In the genomic region with DNA sequence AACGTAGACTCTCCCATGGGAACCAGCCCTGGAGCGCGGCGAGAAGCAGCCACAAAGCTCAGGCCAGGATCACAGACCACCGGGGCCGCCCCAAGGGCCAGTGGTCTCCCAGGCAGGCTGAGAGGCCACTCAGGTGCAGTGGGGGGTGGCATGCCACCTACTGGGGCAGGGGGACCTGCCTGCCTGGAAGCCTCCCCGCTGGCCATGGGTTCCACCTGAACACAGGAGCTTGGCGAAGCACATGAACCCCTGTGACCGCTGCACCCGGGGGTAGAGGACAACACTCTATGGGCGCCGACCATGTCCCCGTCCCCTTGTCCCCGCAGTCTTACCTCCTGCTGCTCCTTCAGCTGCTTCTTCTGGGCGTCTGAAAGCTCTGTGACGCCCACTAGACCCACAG, we compare ENCODE assay signal across 16 cellular contexts. TPM values are rescaled to one million over a fixed set of nuclear protein-coding genes. Genes with fewer than 3 reads are reported as not detected.
"Had no signal": no experiment of that assay in that cellular context is flagged by ENCODE, and none has a peak within 500 bp of the region (broad histone marks: within the 10 kb centered on the region; RNA-seq: fewer than 3 reads in every experiment).

No MANE protein-coding gene starts in this region.

- H3K9ac ChIP-seq: SK-N-SH had no signal

- H3K9me2 ChIP-seq: SK-N-SH had no signal

- H3K27ac ChIP-seq: HL-60, RWPE1 had no signal

- DNase-seq: KBM-7, MV-4-11, NCI-H1048, NCI-H1105, NCI-H1436 treated with DMSO at 0.1 percent for 48 hours, NCI-H1930, NCI-H2107, NCI-H2227 treated with DMSO at 0.1 percent for 48 hours, NCI-H774, PC-3, SHP77, SK-N-SH had no signal

- ATAC-seq: Panc1, PC-3 had no signal

- H3K4me2 ChIP-seq: SK-N-SH had no signal

- H3K9me3 ChIP-seq: SK-N-SH had no signal

RNA-seq across cellular contexts. Expression of gene TM6SF2, which starts 6.8 kb away (rescaled TPM):
- total RNA-seq: MCF 10A, PC-3 had no signal
